In the genomic region with DNA sequence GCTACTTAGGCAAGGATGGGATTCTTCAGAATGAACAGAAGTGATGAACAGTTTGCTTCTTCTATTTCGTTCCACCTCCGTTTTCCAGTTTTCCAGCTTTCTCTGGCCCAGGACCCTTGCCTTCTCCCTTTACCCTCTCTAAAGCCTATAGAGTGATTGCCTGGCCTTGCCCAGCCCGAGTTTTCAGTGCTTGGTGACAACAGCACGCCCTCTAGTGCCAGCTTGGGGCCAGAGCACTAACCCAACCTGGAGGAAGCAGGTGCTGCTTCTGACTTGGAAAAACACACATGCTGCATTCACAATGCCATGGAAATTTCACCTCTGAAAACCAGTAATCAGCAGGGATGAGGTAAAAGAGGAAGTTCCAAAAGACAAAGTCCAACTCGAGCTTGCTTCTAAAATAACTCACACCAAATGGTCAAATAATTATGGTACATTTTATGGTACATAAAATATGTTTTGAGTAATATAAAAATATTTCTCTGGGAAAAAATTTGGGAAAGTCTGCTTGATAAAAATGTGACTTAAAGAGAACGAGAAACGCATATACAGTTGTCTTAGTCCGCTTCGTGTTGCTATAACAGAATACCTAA, we compare ENCODE assay signal across 8 cellular contexts. TPM values are rescaled to one million over a fixed set of nuclear protein-coding genes. Genes with fewer than 3 reads are reported as not detected.
DNase-seq lines count a peak whose midpoint lies in the region; ATAC-seq and TF ChIP-seq lines count a peak whose summit lies in the region.

No MANE protein-coding gene starts in this region.

- intact Hi-C loops in MCF 10A (cut with micrococcal nuclease): loop anchor here (1.0 to 10.0 kb wide), 8 partner anchors 33 to 399 kb away; partner anchors contain the start of genes LGR6 and SYT2

- H3K27me3 Mint-ChIP-seq in MCF 10A (ENCODE audit: insufficient read depth, unreplicated experiment): no peaks in the 10 kb centered on the region

- no peaks in the 10 kb centered on the region for H3K36me3 Mint-ChIP-seq in MCF 10A (ENCODE audit: insufficient read depth, unreplicated experiment)

- CTCF ChIA-PET in MCF 10A (lab: Yijun Ruan, JAX): interaction anchor here (0.5 to 25.4 kb wide), 49 partner anchors 8 to 1511 kb away, joined by 3 to 954 read pairs (median 5); partner anchors contain the start of genes LGR6 and PTPN7

- ATAC-seq in HG02981 (IDR thresholded peaks at IDR 0.05; ENCODE audit: unreplicated experiment): no peak

- no peak overlapping the region for H3K27ac Mint-ChIP-seq in MCF 10A (ENCODE audit: low read depth, unreplicated experiment)

- POLR2A ChIA-PET in MCF 10A (lab: Yijun Ruan, JAX): interaction anchor here (0.7 to 2.6 kb wide), 6 partner anchors 31 to 129 kb away, joined by 3 to 11 read pairs (median 4); no protein-coding TSS in a partner anchor

- H3K27me3 ChIP-seq in H7 (ENCODE audit: control insufficient read depth, insufficient read depth, low read length): no peaks in the 10 kb centered on the region

- H3K27ac ChIP-seq in C4-2B (no peak overlapping the region), VCaP (no peak overlapping the region)

- no peak overlapping the region for H3K4me3 Mint-ChIP-seq in MCF 10A (ENCODE audit: unreplicated experiment)

- no peaks in the 10 kb centered on the region for H3K9me3 Mint-ChIP-seq in MCF 10A (ENCODE audit: unreplicated experiment)

- no peak overlapping the region for H3K4me3 ChIP-seq in H7 (ENCODE audit: insufficient read depth, low read depth, low read length)

- TF ChIP-seq CTCF in C4-2B (conservative IDR thresholded peaks at IDR 0.05) (peak; percentile 98), VCaP (conservative IDR thresholded peaks at IDR 0.05) (peak; percentile 96), MCF 10A (IDR thresholded peaks at IDR 0.05; ENCODE audit: unreplicated experiment) (peak; percentile 99)

- DNase-seq in H7 (peak; percentile 93), NCI-H2171 (lab: John Stamatoyannopoulos, UW) (peak; percentile 70), MCF 10A (ENCODE audit: unreplicated experiment) (peak; percentile 92), inferior parietal cortex (ENCODE audit: extremely low spot score) (peak; percentile 78)
- DNase-seq in stimulated activated CD4-positive, alpha-beta T cell treated with anti-CD3 and anti-CD28 coated beads, Interleukin-15, amount 100 ng/mL, for 24 hours: peak; percentile 82

- no peaks in the 10 kb centered on the region for H3K4me1 Mint-ChIP-seq in MCF 10A (ENCODE audit: insufficient read depth, unreplicated experiment)

- H3K36me3 ChIP-seq in H7 (replicated peaks; ENCODE audit: control insufficient read depth, insufficient read depth, low read length): no peaks in the 10 kb centered on the region

- no TSS peak for BruUV-seq in MCF 10A (replicated peaks; lab: Mats Ljungman, UMichigan)

RNA-seq across cellular contexts. Expression of gene UBE2T, which starts 26.1 kb away (rescaled TPM):
- total RNA-seq in H7 (2014; rRNA removed; shearing (Covaris generic)): 159 and 161 TPM in 2 replicates
- total RNA-seq in MCF 10A (2022): 29.1 and 31.9 TPM in 2 replicates

RNA-seq across cellular contexts. Expression of gene PPP1R12B, which starts 32.8 kb away (rescaled TPM):
- total RNA-seq in H7 (2014; rRNA removed; shearing (Covaris generic)): 4.5 and 14.5 TPM in 2 replicates
- total RNA-seq in MCF 10A (2022): 31.1 and 33.8 TPM in 2 replicates
